Comparison of ENCODE assay signal across 21 cellular contexts in the genomic region with DNA sequence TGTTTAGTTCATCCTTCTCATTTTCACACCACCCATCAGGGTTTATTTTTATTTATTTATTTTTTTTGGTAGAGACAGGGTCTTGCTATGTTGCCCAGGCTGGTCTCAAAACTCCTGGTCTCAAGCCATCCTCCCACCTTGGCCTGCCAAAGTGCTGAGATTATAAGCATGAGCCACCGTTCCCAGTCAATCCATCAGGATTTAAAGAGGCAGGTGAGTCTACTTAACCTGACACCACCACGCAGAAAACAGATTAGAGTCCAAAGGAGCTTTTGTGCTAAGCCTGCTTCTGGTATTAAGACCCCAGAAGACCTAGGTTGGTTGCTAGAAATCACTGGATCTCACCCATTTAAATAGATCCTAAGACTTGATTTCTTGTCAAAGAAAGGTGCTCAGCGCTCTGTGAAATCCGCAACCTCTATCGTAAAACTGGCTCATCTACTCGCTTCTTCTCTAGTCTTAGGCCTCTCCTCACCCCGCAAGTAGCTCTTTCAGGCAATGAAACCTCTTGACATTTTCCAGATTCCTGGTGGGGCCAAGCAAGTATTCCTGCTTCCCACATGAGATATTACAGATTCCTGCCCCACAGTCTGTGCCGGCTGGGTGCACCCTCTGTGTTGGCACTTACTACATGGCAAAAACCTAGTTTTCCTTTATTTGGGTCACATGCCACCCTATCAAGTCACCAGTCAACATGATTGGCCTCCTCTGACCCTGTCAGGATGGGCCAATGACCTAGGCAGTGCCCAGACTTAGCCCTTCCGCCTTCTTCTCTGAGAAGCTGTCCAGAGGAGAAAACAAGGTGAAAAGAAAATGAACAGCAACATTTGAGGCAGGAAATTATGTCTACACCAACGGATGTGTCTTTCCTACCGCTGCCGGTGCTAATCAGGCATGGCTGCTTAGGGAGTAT. TPM values are rescaled to one million over a fixed set of nuclear protein-coding genes. Genes with fewer than 3 reads are reported as not detected.
DNase-seq lines count a peak whose midpoint lies in the region; ATAC-seq and TF ChIP-seq lines count a peak whose summit lies in the region.
"Had no signal": no experiment of that assay in that cellular context is flagged by ENCODE, and none has a peak within 500 bp of the region (broad histone marks: within the 10 kb centered on the region; RNA-seq: fewer than 3 reads in every experiment).

No MANE protein-coding gene starts in this region.

- H3K4me3 ChIP-seq in muscle layer of colon (ENCODE audit: low read depth in 1 of 2, low read length in 2 of 2): no peak overlapping the region
- H3K4me3 ChIP-seq: right atrium auricular region, thoracic aorta had no signal

- peak; percentile 99 for DNase-seq in NCI-H82 (lab: John Stamatoyannopoulos, UW)
- no peak for DNase-seq in stimulated activated naive B cell treated with anti-CD40 and anti-IgM and Interleukin-4, amounts not matched to agents 10 μg/mL and 1 μg/mL and 100 μg/mL, for 72 hours
- no peak for DNase-seq in NCI-H2227 (lab: John Stamatoyannopoulos, UW; ENCODE audit: unreplicated experiment)
- DNase-seq: activated B cell treated with CpG ODN at 0.5 μM for 24 hours; activated naive CD4-positive, alpha-beta T cell treated with anti-CD3 and anti-CD28 coated beads, Interleukin-2, amount 10 ng/mL, durations not matched to agents 7 days and 5 days; activated T-cell treated with anti-CD3 and anti-CD28 coated beads, Interleukin-2, amount 50 U/mL, for 4 hours; CD8-positive, alpha-beta memory T cell; DMS53; endodermal cell; Karpas-422; left cardiac atrium; NCI-H1092; NCI-H1930; NK-92 treated with Interleukin-12 subunit alpha and Interleukin-12 subunit beta, amount 100 ng/mL, for 24 hours; stimulated activated CD4-positive, alpha-beta T cell treated with anti-CD3 and anti-CD28 coated beads, Interleukin-15, amount 100 ng/mL, for 24 hours had no signal

- no peak for ATAC-seq in stimulated activated naive B cell treated with anti-CD40 and anti-IgM and Interleukin-4, amounts not matched to agents 10 μg/mL and 1 μg/mL and 100 μg/mL, for 72 hours (replicated peaks)
- ATAC-seq in HG03025 (IDR thresholded peaks at IDR 0.05; ENCODE audit: low FRiP score, unreplicated experiment) (no peak), HG03135 (IDR thresholded peaks at IDR 0.05; ENCODE audit: unreplicated experiment) (no peak)
- ATAC-seq: activated T-cell treated with anti-CD3 and anti-CD28 coated beads, Interleukin-2, amount 50 U/mL, for 4 hours; left cardiac atrium had no signal

- no peak overlapping the region for H3K4me3 Mint-ChIP-seq in brain
- no peak overlapping the region for H3K4me3 Mint-ChIP-seq in stimulated activated naive B cell treated with anti-CD40 and anti-IgM and Interleukin-4, amounts not matched to agents 10 μg/mL and 1 μg/mL and 100 μg/mL, for 72 hours
- H3K4me3 Mint-ChIP-seq: activated B cell treated with CpG ODN at 0.5 μM for 24 hours; activated naive CD4-positive, alpha-beta T cell treated with anti-CD3 and anti-CD28 coated beads, Interleukin-2, amount 10 ng/mL, durations not matched to agents 7 days and 5 days; activated T-cell treated with anti-CD3 and anti-CD28 coated beads, Interleukin-2, amount 50 U/mL, for 4 hours; CD8-positive, alpha-beta memory T cell; endodermal cell had no signal

- H3K9ac ChIP-seq in muscle layer of colon (ENCODE audit: low read length): peak overlapping the region; percentile 0

- H3K4me1 Mint-ChIP-seq in brain: peaks cover 49% of the 10 kb centered on the region
- peaks cover 36 to 61% of the 10 kb centered on the region in 2 donors for H3K4me1 Mint-ChIP-seq in stimulated activated naive B cell treated with anti-CD40 and anti-IgM and Interleukin-4, amounts not matched to agents 10 μg/mL and 1 μg/mL and 100 μg/mL, for 72 hours

- H3K27me3 Mint-ChIP-seq in brain: peaks cover 2% of the 10 kb centered on the region
- H3K27me3 Mint-ChIP-seq in stimulated activated naive B cell treated with anti-CD40 and anti-IgM and Interleukin-4, amounts not matched to agents 10 μg/mL and 1 μg/mL and 100 μg/mL, for 72 hours: no peaks in the 10 kb centered on the region
- H3K27me3 Mint-ChIP-seq: activated B cell treated with CpG ODN at 0.5 μM for 24 hours; activated naive CD4-positive, alpha-beta T cell treated with anti-CD3 and anti-CD28 coated beads, Interleukin-2, amount 10 ng/mL, durations not matched to agents 7 days and 5 days had no signal

- H3K9me3 Mint-ChIP-seq in brain: no peaks in the 10 kb centered on the region
- H3K9me3 Mint-ChIP-seq in stimulated activated naive B cell treated with anti-CD40 and anti-IgM and Interleukin-4, amounts not matched to agents 10 μg/mL and 1 μg/mL and 100 μg/mL, for 72 hours: no peaks in the 10 kb centered on the region
- H3K9me3 Mint-ChIP-seq: activated B cell treated with CpG ODN at 0.5 μM for 24 hours; activated naive CD4-positive, alpha-beta T cell treated with anti-CD3 and anti-CD28 coated beads, Interleukin-2, amount 10 ng/mL, durations not matched to agents 7 days and 5 days; activated T-cell treated with anti-CD3 and anti-CD28 coated beads, Interleukin-2, amount 50 U/mL, for 4 hours; CD8-positive, alpha-beta memory T cell; endodermal cell had no signal

- peaks cover 30% of the 10 kb centered on the region for H3K4me1 ChIP-seq in muscle layer of colon (ENCODE audit: insufficient read depth, low read length)

- peaks cover 37% of the 10 kb centered on the region for H3K36me3 ChIP-seq in muscle layer of colon (ENCODE audit: insufficient read depth, low read length)

- H3K9me3 ChIP-seq in muscle layer of colon (ENCODE audit: low read length): no peaks in the 10 kb centered on the region
- H3K9me3 ChIP-seq: right atrium auricular region, thoracic aorta had no signal

- H3K27ac ChIP-seq in muscle layer of colon (ENCODE audit: low read depth, low read length): peak overlapping the region; percentile 28
- H3K27ac ChIP-seq: thoracic aorta had no signal

- peak overlapping the region in 3 of 5 experiments; percentile 24 to 57 (median 40) for H3K27ac Mint-ChIP-seq in brain
- peak overlapping the region; percentile 56 for H3K27ac Mint-ChIP-seq in stimulated activated naive B cell treated with anti-CD40 and anti-IgM and Interleukin-4, amounts not matched to agents 10 μg/mL and 1 μg/mL and 100 μg/mL, for 72 hours
- H3K27ac Mint-ChIP-seq: activated B cell treated with CpG ODN at 0.5 μM for 24 hours; activated naive CD4-positive, alpha-beta T cell treated with anti-CD3 and anti-CD28 coated beads, Interleukin-2, amount 10 ng/mL, durations not matched to agents 7 days and 5 days had no signal

- no peaks in the 10 kb centered on the region for H3K27me3 ChIP-seq in muscle layer of colon (ENCODE audit: control insufficient read depth in 1 of 2, insufficient read depth in 2 of 2, low read length in 2 of 2)
- H3K27me3 ChIP-seq: right atrium auricular region had no signal

- H3K36me3 Mint-ChIP-seq in brain: peaks cover 44% of the 10 kb centered on the region
- H3K36me3 Mint-ChIP-seq in stimulated activated naive B cell treated with anti-CD40 and anti-IgM and Interleukin-4, amounts not matched to agents 10 μg/mL and 1 μg/mL and 100 μg/mL, for 72 hours: peaks cover 41 to 43% of the 10 kb centered on the region in 2 donors

- TF ChIP-seq CTCF in brain (conservative IDR thresholded peaks at IDR 0.05): no peak

RNA-seq across cellular contexts. Expression of gene PITPNA, which starts 9.0 kb away (rescaled TPM):
- polyA plus RNA-seq in brain (ENCODE audit: insufficient read depth, low read depth, low replicate concordance): 61.6 TPM

RNA-seq across cellular contexts. Expression of gene INPP5K, which starts 37.2 kb away (rescaled TPM):
- 50.0 TPM for polyA plus RNA-seq in brain (ENCODE audit: insufficient read depth, low read depth, low replicate concordance)
